ENCODE assay signal across 21 cellular contexts in the genomic region with DNA sequence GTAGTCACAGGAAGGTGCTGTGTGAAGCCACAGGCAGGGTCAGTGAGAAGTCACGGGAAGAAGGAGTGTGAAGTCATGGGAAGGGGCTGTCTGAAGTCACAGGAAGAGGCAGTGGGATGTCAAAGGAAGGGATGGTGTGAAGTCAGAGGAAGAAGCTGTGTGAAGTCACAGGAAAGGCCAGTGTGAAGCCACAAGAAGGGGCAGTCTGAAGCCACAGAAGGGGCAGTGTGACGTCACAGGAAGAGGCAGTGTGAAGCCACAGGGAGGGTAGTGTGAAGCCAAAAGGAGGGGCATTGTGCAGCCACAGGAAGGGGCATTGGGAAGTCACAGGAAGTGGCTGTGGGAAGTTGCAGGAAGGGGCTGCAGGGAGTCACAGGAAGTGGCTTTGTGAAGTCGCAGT. TPM values are rescaled to one million over a fixed set of nuclear protein-coding genes. Genes with fewer than 3 reads are reported as not detected.
A peak's percentile ranks its signal among the peaks of the same experiment; 100 is the strongest.
DNase-seq lines count a peak whose midpoint lies in the region; ATAC-seq, FAIRE-seq and TF ChIP-seq lines count a peak whose summit lies in the region.
"Had no signal": no experiment of that assay in that cellular context is flagged by ENCODE, and none has a peak within 500 bp of the region (broad histone marks: within the 10 kb centered on the region; RNA-seq: fewer than 3 reads in every experiment).

No MANE protein-coding gene starts in this region.

- H3K27ac ChIP-seq in effector memory CD4-positive, alpha-beta T cell (ENCODE audit: insufficient read depth, low read length, poor library complexity, severe bottlenecking): peak overlapping the region; percentile 20
- H3K27ac ChIP-seq in thymus (ENCODE audit: low read depth) (peak overlapping the region; percentile 38), psoas muscle (no peak overlapping the region)
- H3K27ac ChIP-seq: GM23248 had no signal

- no peaks in the 10 kb centered on the region for H3K4me1 Mint-ChIP-seq in activated T-cell treated with anti-CD3 and anti-CD28 coated beads, Interleukin-2, amount 50 U/mL, for 72 hours (ENCODE audit: low read depth)

- H3K27me3 Mint-ChIP-seq in activated T-cell treated with anti-CD3 and anti-CD28 coated beads, Interleukin-2, amount 50 U/mL, for 72 hours (ENCODE audit: low read depth): no peaks in the 10 kb centered on the region

- no peaks in the 10 kb centered on the region for H3K27me3 ChIP-seq in effector memory CD4-positive, alpha-beta T cell (replicated peaks; ENCODE audit: control insufficient read depth, insufficient read depth, low read length, poor library complexity, severe bottlenecking)
- H3K27me3 ChIP-seq in thymus (ENCODE audit: control insufficient read depth, insufficient read depth) (no peaks in the 10 kb centered on the region), psoas muscle (ENCODE audit: insufficient read depth in 3 of 3, low read length in 2 of 3) (no peaks in the 10 kb centered on the region)
- H3K27me3 ChIP-seq: Peyer's patch had no signal

- H3K4me3 ChIP-seq in effector memory CD4-positive, alpha-beta T cell (ENCODE audit: insufficient read depth, low read depth, low read length, poor library complexity, severe bottlenecking): no peak overlapping the region
- H3K4me3 ChIP-seq in thymus (ENCODE audit: low read length) (no peak overlapping the region), psoas muscle (no peak overlapping the region)
- H3K4me3 ChIP-seq: GM23248, Peyer's patch had no signal

- no peaks in the 10 kb centered on the region for H3K36me3 Mint-ChIP-seq in activated T-cell treated with anti-CD3 and anti-CD28 coated beads, Interleukin-2, amount 50 U/mL, for 72 hours (ENCODE audit: insufficient read depth in 2 of 2)

- no peak overlapping the region for H3K4me3 Mint-ChIP-seq in activated T-cell treated with anti-CD3 and anti-CD28 coated beads, Interleukin-2, amount 50 U/mL, for 72 hours
- H3K4me3 Mint-ChIP-seq: HFFc6 had no signal

- intact Hi-C loops in psoas muscle (cut with DNase I): no loop called here

- TF ChIP-seq CTCF in psoas muscle (IDR thresholded peaks at IDR 0.05): no peak

- no peaks in the 10 kb centered on the region for H3K4me1 ChIP-seq in effector memory CD4-positive, alpha-beta T cell (ENCODE audit: control insufficient read depth, insufficient read depth, low read length, poor library complexity, severe bottlenecking)
- H3K4me1 ChIP-seq in thymus (ENCODE audit: control insufficient read depth, insufficient read depth, low read length) (peaks cover 1% of the 10 kb centered on the region), psoas muscle (no peaks in the 10 kb centered on the region)
- H3K4me1 ChIP-seq: Caco-2, Peyer's patch had no signal

- no peak overlapping the region for H3K27ac Mint-ChIP-seq in activated T-cell treated with anti-CD3 and anti-CD28 coated beads, Interleukin-2, amount 50 U/mL, for 72 hours
- H3K27ac Mint-ChIP-seq: HFFc6 had no signal

- DNase-seq in activated T-cell treated with anti-CD3 and anti-CD28 coated beads, Interleukin-2, amount 50 U/mL, for 72 hours: no peak
- DNase-seq in activated T-cell treated with anti-CD3 and anti-CD28 coated beads for 4 hours: no peak
- DNase-seq in HTR-8/SVneo (ENCODE audit: insufficient read length, low spot score): no peak
- no peak for DNase-seq in effector memory CD4-positive, alpha-beta T cell
- DNase-seq in psoas muscle: no peak
- no peak for DNase-seq in NCI-H446 (lab: John Stamatoyannopoulos, UW)
- DNase-seq in activated CD4-positive, CD25-positive, alpha-beta regulatory T cell (lab: John Stamatoyannopoulos, UW): no peak
- DNase-seq: 8988T, Caco-2, DMS53, GM23248, HFFc6, MM.1S, NCI-H1105, NCI-H1694, NCI-H2227 treated with DMSO at 0.1 percent for 48 hours, NCI-H524 treated with DMSO at 0.1 percent for 48 hours, Peyer's patch, Right ventricle myocardium superior, SK-N-SH had no signal

- H3K9me3 Mint-ChIP-seq in activated T-cell treated with anti-CD3 and anti-CD28 coated beads, Interleukin-2, amount 50 U/mL, for 72 hours: peaks cover 0 to 2% of the 10 kb centered on the region in 2 donors
- H3K9me3 Mint-ChIP-seq: HFFc6 had no signal

- H3K36me3 ChIP-seq in effector memory CD4-positive, alpha-beta T cell (ENCODE audit: control insufficient read depth, insufficient read depth, low read length): no peaks in the 10 kb centered on the region
- H3K36me3 ChIP-seq in thymus (ENCODE audit: control insufficient read depth, insufficient read depth) (no peaks in the 10 kb centered on the region), psoas muscle (ENCODE audit: insufficient read depth in 1 of 2, low read depth in 1 of 2) (no peaks in the 10 kb centered on the region)
- H3K36me3 ChIP-seq: Peyer's patch had no signal

- peak; percentile 22 to 33 for ATAC-seq in activated T-cell treated with anti-CD3 and anti-CD28 coated beads, Interleukin-2, amount 50 U/mL, for 72 hours (replicated peaks in 1 of 2)
- ATAC-seq in psoas muscle: no peak

- 72% methylated on average over 3 of the region's 3 CpGs for WGBS in thymus
- WGBS in psoas muscle, 3 donors: 82 to 87% (median 85%) methylated on average over 3 of the region's 3 CpGs

- H3K9me3 ChIP-seq in effector memory CD4-positive, alpha-beta T cell (ENCODE audit: control insufficient read depth, low read length): peaks cover 44% of the 10 kb centered on the region
- peaks cover 3% of the 10 kb centered on the region for H3K9me3 ChIP-seq in thymus (ENCODE audit: control insufficient read depth)
- H3K9me3 ChIP-seq in psoas muscle: no peaks in the 10 kb centered on the region
- H3K9me3 ChIP-seq: SK-N-SH had no signal

- FAIRE-seq in HTR-8/SVneo (lab: Jason Lieb, UNC): peak; percentile 16

RNA-seq across cellular contexts. Expression of a gene that starts 35.1 kb away (rescaled TPM):
- total RNA-seq in activated T-cell treated with anti-CD3 and anti-CD28 coated beads, Interleukin-2, amount 50 U/mL, for 72 hours: under 1 TPM in 1 of 2 donors, not detected in 1; 0.12 TPM
- polyA plus RNA-seq in thymus (1.0 TPM), psoas muscle (under 1 TPM; 0.40 to 0.62 (median 0.49) TPM)
- total RNA-seq in psoas muscle: 1 to 10 TPM; 1.5 to 3.7 (median 3.0) TPM
- total RNA-seq: HFFc6 had no signal
- polyA plus RNA-seq: SK-N-SH had no signal

Comparison
In these comparisons a context has a peak if more than half of its experiments do, and no peak if none do; other contexts are left out.
1. ATAC-seq: peak in activated T-cell treated with anti-CD3 and anti-CD28 coated beads, Interleukin-2, amount 50 U/mL, for 72 hours (2 of 2); none in psoas muscle (0 of 4).